Comparison of ENCODE assay signal across 8 cellular contexts in genomic region chr19:58499021-58499927, GRCh38. TPM values are rescaled to one million over a fixed set of nuclear protein-coding genes. Genes with fewer than 3 reads are reported as not detected.
DNase-seq lines count a peak whose midpoint lies in the region; ATAC-seq and TF ChIP-seq lines count a peak whose summit lies in the region.

No MANE protein-coding gene starts in this region.

- CTCF ChIA-PET in activated B cell treated with CpG ODN at 0.5 μM for 24 hours (lab: Charles Lee) = interaction anchor here (2.0 to 2.8 kb wide), 2 partner anchors 15 to 21 kb away, joined by 9 to 10 read pairs; partner anchors contain the start of gene ZBTB45

- H3K27ac ChIP-seq in caudate nucleus (ENCODE audit: low read depth, low read length) (peak overlapping the region; percentile 72), spleen (peak overlapping the region; percentile 74 to 91 (median 86))

- 2 to 4% (median 3%) methylated on average over 32 to 60 of the region's 60 CpGs for WGBS in spleen, 5 donors

- no peak for TF ChIP-seq POLR2A in spleen (IDR thresholded peaks at IDR 0.05)

- peaks cover 2% of the 10 kb centered on the region for H3K36me3 Mint-ChIP-seq in activated B cell treated with CpG ODN at 0.5 μM for 24 hours (ENCODE audit: low read depth)

- H3K27me3 ChIP-seq in spleen (replicated peaks in 1 of 7) = no peaks in the 10 kb centered on the region

- no peaks in the 10 kb centered on the region for H3K27me3 Mint-ChIP-seq in activated B cell treated with CpG ODN at 0.5 μM for 24 hours

- peaks cover 8% of the 10 kb centered on the region for H3K9me3 Mint-ChIP-seq in activated B cell treated with CpG ODN at 0.5 μM for 24 hours

- POLR2A ChIA-PET in activated B cell treated with CpG ODN at 0.5 μM for 24 hours (lab: Charles Lee) = interaction anchor here (0.6 to 2.9 kb wide), 19 partner anchors 10 to 790 kb away, joined by 3 to 42 read pairs (median 4); partner anchors contain the start of genes CHMP2A, TRIM28, ZBTB45 and ZNF132

- H3K36me3 ChIP-seq in spleen = no peaks in the 10 kb centered on the region

- H3K4me1 Mint-ChIP-seq in activated B cell treated with CpG ODN at 0.5 μM for 24 hours = peaks cover 24% of the 10 kb centered on the region

- ATAC-seq in GM18907 (IDR thresholded peaks at IDR 0.05; ENCODE audit: unreplicated experiment) = peak; percentile 90
- ATAC-seq in HG03139 (IDR thresholded peaks at IDR 0.05; ENCODE audit: unreplicated experiment) = peak; percentile 86
- peak; percentile 92 for ATAC-seq in activated B cell treated with CpG ODN at 0.5 μM for 24 hours (ENCODE audit: low read depth)

- intact Hi-C loops in activated B cell treated with CpG ODN at 0.5 μM for 24 hours (cut with micrococcal nuclease) (loop anchor here (1.0 kb wide), 10 partner anchors 15 to 317 kb away; partner anchors contain the start of genes ZBTB45, ZNF132, ZNF324B and ZNF446), spleen (cut with DNase I; ENCODE audit: low total_unique reads) (no loop called here)

- peak overlapping the region; percentile 90 for H3K27ac Mint-ChIP-seq in activated B cell treated with CpG ODN at 0.5 μM for 24 hours

- TF ChIP-seq CTCF in AG09309 (IDR thresholded peaks at IDR 0.05; ENCODE audit: control insufficient read depth, insufficient read depth, low read depth, low read length, missing control alignments) (peak; percentile 47), activated B cell treated with CpG ODN at 0.5 μM for 24 hours (IDR thresholded peaks at IDR 0.05) (no peak), spleen (IDR thresholded peaks at IDR 0.05 in 8 of 11, conservative IDR thresholded peaks at IDR 0.05 in 3 of 11) (peak in 7 of 11 experiments; percentile 27 to 50 (median 34))

- DNase-seq in AG09309 (ENCODE audit: low read depth) = peak; percentile 94
- peak; percentile 100 for DNase-seq in NCI-H2227 (lab: John Stamatoyannopoulos, UW; ENCODE audit: unreplicated experiment)
- peak; percentile 89 for DNase-seq in activated B cell treated with CpG ODN at 0.5 μM for 24 hours
- DNase-seq in caudate nucleus (lab: John Stamatoyannopoulos, UW) = peak; percentile 74 to 100 (median 99)
- peak; percentile 97 for DNase-seq in inferior parietal cortex (ENCODE audit: extremely low spot score)
- peak; percentile 98 for DNase-seq in spleen

- H3K4me3 Mint-ChIP-seq in activated B cell treated with CpG ODN at 0.5 μM for 24 hours = peak overlapping the region; percentile 92

- H3K4me3 ChIP-seq in AG09309 (ENCODE audit: control insufficient read depth, low read depth, low read length) (peak overlapping the region; percentile 59), spleen (peak overlapping the region; percentile 40 to 75 (median 50))

- H3K4me1 ChIP-seq in spleen = peaks cover 9 to 29% (median 17%) of the 10 kb centered on the region in 6 donors

- H3K9me3 ChIP-seq in spleen = peaks cover 0 to 20% (median 6%) of the 10 kb centered on the region in 8 donors

RNA-seq across cellular contexts. Expression of gene SLC27A5, which starts 12.5 kb away (rescaled TPM):
- 8.0 and 10.2 TPM in 2 replicates for total RNA-seq in activated B cell treated with CpG ODN at 0.5 μM for 24 hours
- 10 to 100 TPM in 1 of 7 donors, 1 to 10 TPM in 6; 6.0 to 12.3 (median 7.2) TPM for total RNA-seq in spleen
- 10 to 100 TPM; 14.0 to 26.8 (median 14.9) TPM for polyA plus RNA-seq in spleen

RNA-seq across cellular contexts. Expression of gene ZBTB45, which starts 20.3 kb away (rescaled TPM):
- total RNA-seq in activated B cell treated with CpG ODN at 0.5 μM for 24 hours (18.0 and 20.2 TPM in 2 replicates), spleen (10 to 100 TPM; 11.1 to 16.0 (median 13.0) TPM)
- 1 to 10 TPM; 4.0 to 8.8 (median 4.4) TPM for polyA plus RNA-seq in spleen

RNA-seq across cellular contexts. Expression of gene ZNF446, which starts 23.1 kb away (rescaled TPM):
- total RNA-seq in activated B cell treated with CpG ODN at 0.5 μM for 24 hours (9.6 and 10.4 TPM in 2 replicates), spleen (10 to 100 TPM in 6 of 7 donors, 1 to 10 TPM in 1; 9.8 to 18.8 (median 11.3) TPM)
- 10 to 100 TPM in 2 of 3 donors, 1 to 10 TPM in 1; 7.1 to 13.2 (median 12.6) TPM for polyA plus RNA-seq in spleen

RNA-seq across cellular contexts. Expression of gene ZNF324, which starts 32.4 kb away (rescaled TPM):
- total RNA-seq in activated B cell treated with CpG ODN at 0.5 μM for 24 hours = 11.8 and 13.1 TPM in 2 replicates
- total RNA-seq in spleen = 10 to 100 TPM; 11.0 to 19.8 (median 14.2) TPM
- polyA plus RNA-seq in spleen = 1 to 10 TPM; 1.5 to 4.6 (median 2.1) TPM

RNA-seq across cellular contexts. Expression of gene TRIM28, which starts 44.6 kb away (rescaled TPM):
- total RNA-seq in activated B cell treated with CpG ODN at 0.5 μM for 24 hours (380 and 407 TPM in 2 replicates), spleen (100 to 1,000 TPM; 216 to 294 (median 232) TPM)
- 100 to 1,000 TPM; 181 to 233 (median 183) TPM for polyA plus RNA-seq in spleen

Comparison
In these comparisons a context has a peak if more than half of its experiments do, and no peak if none do; other contexts are left out.
1. Peak in every context shown above with its lines: DNase-seq, ATAC-seq, H3K4me3 ChIP-seq and H3K27ac ChIP-seq.